ENCODE assay signal across 8 cellular contexts in genomic region chr15:94230436-94230885, GRCh38. TPM values are rescaled to one million over a fixed set of nuclear protein-coding genes. Genes with fewer than 3 reads are reported as not detected.
DNase-seq lines count a peak whose midpoint lies in the region; ATAC-seq and TF ChIP-seq lines count a peak whose summit lies in the region.

No MANE protein-coding gene starts in this region.

- peaks cover 3% of the 10 kb centered on the region; the same call in 1 of the 2 replicates for H3K36me3 ChIP-seq in OCI-LY7 (ENCODE audit: insufficient read depth, low read length)
- no peaks in the 10 kb centered on the region for H3K36me3 ChIP-seq in neural cell (ENCODE audit: insufficient read depth, low read length)

- H3K4me3 Mint-ChIP-seq in CD14-positive monocyte, result peak overlapping the region; percentile 87 to 94

- peaks cover 61% of the 10 kb centered on the region for H3K4me1 ChIP-seq in OCI-LY7 (ENCODE audit: insufficient read depth, low read length, poor library complexity, severe bottlenecking)

- no peak for DNase-seq in CD14-positive monocyte (ENCODE audit: low spot score)
- no peak for DNase-seq in OCI-LY7 (ENCODE audit: low spot score)
- DNase-seq in epithelial cell of esophagus (ENCODE audit: low read depth), result peak; percentile 46
- DNase-seq in SIG-M5 treated with dmso at 0.1 percent for 504 hours (lab: John Stamatoyannopoulos, UW; ENCODE audit: unreplicated experiment), result no peak
- no peak for DNase-seq in germinal center (ENCODE audit: low spot score)
- DNase-seq in GM10248 (ENCODE audit: extremely low spot score), result no peak

- CTCF ChIA-PET in OCI-LY7 (lab: Charles Lee; ENCODE audit: unreplicated experiment), result interaction anchor here (1.0 to 1.6 kb wide), 3 partner anchors 30 to 93 kb away, joined by 3 to 4 read pairs (median 4); no protein-coding TSS in a partner anchor
- CTCF ChIA-PET in GM10248 (lab: Yijun Ruan, JAX), result interaction anchor here (0.7 to 2.9 kb wide), 8 partner anchors 8 to 93 kb away, joined by 3 to 11 read pairs (median 5); no protein-coding TSS in a partner anchor

- no peak overlapping the region for H3K9ac ChIP-seq in neural cell (ENCODE audit: low read length)

- peak overlapping the region; percentile 98 for H3K4me2 ChIP-seq in OCI-LY7 (ENCODE audit: low read length)
- no peak overlapping the region for H3K4me2 ChIP-seq in neural cell (ENCODE audit: low read length)

- POLR2A ChIA-PET in OCI-LY7 (lab: Charles Lee), result interaction anchor here (0.7 to 8.9 kb wide), 21 partner anchors 9 to 164 kb away, joined by 3 to 80 read pairs (median 7); no protein-coding TSS in a partner anchor
- POLR2A ChIA-PET in GM10248 (lab: Yijun Ruan, JAX), result no interaction called here

- H4K20me1 ChIP-seq in OCI-LY7 (ENCODE audit: insufficient read depth, low read length) (peaks cover 18% of the 10 kb centered on the region), neural cell (ENCODE audit: insufficient read depth) (no peaks in the 10 kb centered on the region)

- H3K9me3 ChIP-seq in OCI-LY7 (ENCODE audit: low read length) (no peaks in the 10 kb centered on the region), neural cell (ENCODE audit: low read length) (no peaks in the 10 kb centered on the region)

- no TSS peak for BruUV-seq in OCI-LY7 (replicated peaks; lab: Mats Ljungman, UMichigan)

- no peaks in the 10 kb centered on the region for H3F3A ChIP-seq in neural cell (ENCODE audit: insufficient read depth, low read length, poor library complexity, severe bottlenecking)

- H2AFZ ChIP-seq in OCI-LY7 (ENCODE audit: low read length), result peak overlapping the region; percentile 72
- no peak overlapping the region for H2AFZ ChIP-seq in neural cell (ENCODE audit: low read depth, low read length)

- TF ChIP-seq CTCF in CD14-positive monocyte (IDR thresholded peaks at IDR 0.05) (no peak), OCI-LY7 (conservative IDR thresholded peaks at IDR 0.05; ENCODE audit: low read length) (no peak), epithelial cell of esophagus (IDR thresholded peaks at IDR 0.05; ENCODE audit: insufficient read depth, low read depth, low read length, missing control alignments) (no peak), neural cell (IDR thresholded peaks at IDR 0.05; ENCODE audit: poor library complexity, severe bottlenecking) (no peak), GM10248 (IDR thresholded peaks at IDR 0.05; ENCODE audit: control extremely low read depth, extremely low read depth, low read depth, missing control alignments) (no peak)

- no peaks in the 10 kb centered on the region for H3K9me3 Mint-ChIP-seq in CD14-positive monocyte

- H3K4me1 Mint-ChIP-seq in CD14-positive monocyte, result peaks cover 58% of the 10 kb centered on the region

- TF ChIP-seq RAD21 in neural cell (conservative IDR thresholded peaks at IDR 0.05), result no peak

- H3K36me3 Mint-ChIP-seq in CD14-positive monocyte, result peaks cover 0 to 3% of the 10 kb centered on the region in 2 donors

- H3K27me3 Mint-ChIP-seq in CD14-positive monocyte (ENCODE audit: low read depth in 3 of 3), result peaks cover 3 to 12% (median 8%) of the 10 kb centered on the region in 3 donors

- peak overlapping the region; percentile 90 to 99 (median 97) for H3K27ac Mint-ChIP-seq in CD14-positive monocyte

- intact Hi-C loops in CD14-positive monocyte (cut with micrococcal nuclease) (loop anchor here (2.0 to 5.0 kb wide), 2 partner anchors 56 to 92 kb away; no protein-coding TSS in a partner anchor), OCI-LY7 (cut with micrococcal nuclease; ENCODE audit: unreplicated experiment) (loop anchor here (2.0 kb wide), 2 partner anchors 66 kb away; no protein-coding TSS in a partner anchor)

- no peak for ATAC-seq in GM19351 (IDR thresholded peaks at IDR 0.05; ENCODE audit: unreplicated experiment)

- H3K27ac ChIP-seq in OCI-LY7 (ENCODE audit: low read depth, low read length, poor library complexity, severe bottlenecking) (peak overlapping the region; percentile 81), neural cell (ENCODE audit: low read length) (no peak overlapping the region)

- H3K4me3 ChIP-seq in OCI-LY7 (ENCODE audit: low read depth, low read length, poor library complexity, severe bottlenecking) (peak overlapping the region; percentile 86), epithelial cell of esophagus (ENCODE audit: low read length) (peak overlapping the region; percentile 66), neural cell (ENCODE audit: low read length) (peak overlapping the region; percentile 72)

- peaks cover 57% of the 10 kb centered on the region for H3K27me3 ChIP-seq in neural cell (ENCODE audit: insufficient read depth, low read depth, low read length)

- H3K9me2 ChIP-seq in OCI-LY7 (ENCODE audit: insufficient read depth, low read length), result no peaks in the 10 kb centered on the region
- no peaks in the 10 kb centered on the region for H3K9me2 ChIP-seq in neural cell (ENCODE audit: insufficient read depth, low read length)

- H3K79me2 ChIP-seq in OCI-LY7 (ENCODE audit: insufficient read depth, low read depth, low read length), result peaks cover 49% of the 10 kb centered on the region
- H3K79me2 ChIP-seq in neural cell (replicated peaks; ENCODE audit: insufficient read depth, low read length), result no peaks in the 10 kb centered on the region

- TF ChIP-seq EP300 in neural cell (conservative IDR thresholded peaks at IDR 0.05; ENCODE audit: poor library complexity, severe bottlenecking), result no peak

TF ChIP-seq in neural cell, 6 proteins besides CTCF, POLR2A, EP300 and RAD21:
- TF ChIP-seq MXI1 (conservative IDR thresholded peaks at IDR 0.05; ENCODE audit: poor library complexity, severe bottlenecking) (no peak), POLR2AphosphoS5 (IDR thresholded peaks at IDR 0.05) (no peak), SMC3 (conservative IDR thresholded peaks at IDR 0.05; ENCODE audit: poor library complexity) (no peak), TAF1 (IDR thresholded peaks at IDR 0.05; ENCODE audit: low read depth) (no peak), REST (IDR thresholded peaks at IDR 0.05; ENCODE audit: borderline replicate concordance) (no peak), EZH2 (IDR thresholded peaks at IDR 0.05; ENCODE audit: borderline replicate concordance, insufficient read depth, low read length, poor library complexity, severe bottlenecking) (no peak)

RNA-seq across cellular contexts. Expression of gene MCTP2, which starts 0.9 kb away (rescaled TPM):
- polyA plus RNA-seq in CD14-positive monocyte (1 to 10 TPM; 2.4 to 7.4 TPM), neural cell (not detected in 2 replicates)
- 73.2 and 75.0 TPM in 2 replicates for total RNA-seq in OCI-LY7 (2014; rRNA removed; shearing (Covaris generic))
- 90.6 and 91.6 TPM in 2 replicates for total RNA-seq in OCI-LY7 (2022)
- polyA minus RNA-seq in neural cell, result not detected in 2 replicates
